In the genomic region with DNA sequence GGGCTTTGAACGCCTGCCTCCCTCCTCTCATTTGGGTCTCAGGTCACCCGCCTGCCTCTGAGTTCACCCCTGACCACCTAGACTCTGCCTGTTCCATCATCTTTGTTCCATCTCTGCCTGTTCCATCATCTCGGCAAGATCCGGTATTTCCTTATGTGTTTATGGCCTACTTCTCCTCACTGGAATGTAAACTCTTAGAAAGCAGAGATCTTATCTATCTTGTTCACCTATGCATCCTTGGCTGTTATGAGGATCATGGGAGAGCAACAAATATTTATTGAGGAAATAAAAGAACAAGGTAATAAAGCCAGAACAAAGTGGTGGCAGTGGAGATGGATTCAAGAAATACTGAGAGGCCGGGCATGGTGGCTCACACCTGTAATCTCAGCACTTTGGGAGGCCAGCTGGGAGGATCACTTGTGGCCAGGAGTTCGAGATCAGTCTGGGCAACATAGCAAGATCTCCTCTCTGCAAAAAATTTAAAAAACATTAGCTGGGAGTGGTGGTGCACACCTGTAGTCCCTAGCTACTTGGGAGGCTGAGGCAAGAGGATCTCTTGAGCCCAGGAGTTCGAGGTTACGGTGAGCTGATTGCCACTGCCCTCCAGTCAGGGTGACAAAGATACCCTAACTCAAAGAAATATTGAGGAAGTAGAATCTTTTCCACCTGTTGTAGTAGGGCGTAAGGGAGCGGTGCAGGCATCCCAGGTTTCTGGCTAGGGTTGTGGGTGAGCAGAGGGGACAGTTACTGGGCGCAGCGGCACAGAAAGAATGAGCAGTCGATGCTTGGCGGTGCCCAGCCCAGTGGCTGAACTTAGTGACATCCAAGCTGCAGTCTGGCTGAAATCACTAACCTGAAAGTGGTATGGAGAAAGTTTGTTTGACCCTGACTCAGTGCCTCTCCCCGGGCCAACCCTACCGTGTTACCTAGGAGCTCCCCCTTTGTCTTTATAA, we compare ENCODE assay signal across 7 cellular contexts. TPM values are rescaled to one million over a fixed set of nuclear protein-coding genes. Genes with fewer than 3 reads are reported as not detected.
DNase-seq lines count a peak whose midpoint lies in the region; ATAC-seq and TF ChIP-seq lines count a peak whose summit lies in the region.

No MANE protein-coding gene starts in this region.

- WGBS in smooth muscle cell (ENCODE audit: low lambda C conversion rate) = 88% methylated on average over 16 of the region's 16 CpGs

- H3K27me3 ChIP-seq in iPS-15b (ENCODE audit: control insufficient read depth, insufficient read depth, low read length) (no peaks in the 10 kb centered on the region), smooth muscle cell (ENCODE audit: low read depth) (no peaks in the 10 kb centered on the region)

- H2AFZ ChIP-seq in smooth muscle cell (ENCODE audit: low read depth) = no peak overlapping the region

- H3K79me2 ChIP-seq in smooth muscle cell (ENCODE audit: low read depth) = peaks cover 35% of the 10 kb centered on the region

- H4K20me1 ChIP-seq in smooth muscle cell (ENCODE audit: low read depth) = peaks cover 25% of the 10 kb centered on the region

- H3K9me3 Mint-ChIP-seq in HFFc6 (no peaks in the 10 kb centered on the region), WTC11 (no peaks in the 10 kb centered on the region)

- DNase-seq in HFFc6 (no peak), WTC11 (ENCODE audit: low spot score) (no peak), smooth muscle cell (lab: John Stamatoyannopoulos, UW; ENCODE audit: unreplicated experiment) (no peak), MV-4-11 (lab: John Stamatoyannopoulos, UW) (no peak)

- peak overlapping the region; percentile 98 for H3K27ac ChIP-seq in smooth muscle cell (ENCODE audit: low read depth)

- H3K4me1 ChIP-seq in iPS-15b (ENCODE audit: control insufficient read depth, insufficient read depth, low read length) (peaks cover 8% of the 10 kb centered on the region), smooth muscle cell (ENCODE audit: low read depth) (peaks cover 12% of the 10 kb centered on the region)

- H3K9ac ChIP-seq in iPS-15b (ENCODE audit: low read depth, low read length) (peak overlapping the region; percentile 83), smooth muscle cell (ENCODE audit: low read depth) (no peak overlapping the region)

- H3K36me3 Mint-ChIP-seq in HFFc6 (ENCODE audit: low read depth) (no peaks in the 10 kb centered on the region; the same call in 1 of the 2 replicates), WTC11 (no peaks in the 10 kb centered on the region)

- H3K27me3 Mint-ChIP-seq in HFFc6 (ENCODE audit: insufficient read depth) = no peaks in the 10 kb centered on the region
- H3K27me3 Mint-ChIP-seq in WTC11 (ENCODE audit: low read depth) = no peaks in the 10 kb centered on the region

- no peaks in the 10 kb centered on the region for H3K9me3 ChIP-seq in iPS-15b (ENCODE audit: control insufficient read depth, insufficient read depth, low read length)
- no peaks in the 10 kb centered on the region for H3K9me3 ChIP-seq in smooth muscle cell (replicated peaks; ENCODE audit: low read depth)

- POLR2A ChIA-PET in WTC11 (lab: Charles Lee) = no interaction called here

- H3K4me3 Mint-ChIP-seq in HFFc6 (peak overlapping the region; percentile 95), WTC11 (peak overlapping the region; percentile 74)

- no peaks in the 10 kb centered on the region for H3K36me3 ChIP-seq in iPS-15b (ENCODE audit: control insufficient read depth, insufficient read depth, low read length)
- H3K36me3 ChIP-seq in smooth muscle cell (ENCODE audit: low read depth) = no peaks in the 10 kb centered on the region

- TF ChIP-seq CTCF in HFFc6 (IDR thresholded peaks at IDR 0.05) (no peak), WTC11 (IDR thresholded peaks at IDR 0.05) (no peak), smooth muscle cell (IDR thresholded peaks at IDR 0.05; ENCODE audit: borderline replicate concordance, insufficient read depth, poor library complexity, severe bottlenecking) (no peak)

- ATAC-seq in WTC11 (no peak), HG03196 (IDR thresholded peaks at IDR 0.05; ENCODE audit: unreplicated experiment) (no peak), HG03135 (IDR thresholded peaks at IDR 0.05; ENCODE audit: unreplicated experiment) (no peak)

- H3K4me3 ChIP-seq in iPS-15b (ENCODE audit: low read depth, low read length) (peak overlapping the region; percentile 88), smooth muscle cell (no peak overlapping the region)

- CTCF ChIA-PET in WTC11 (lab: Charles Lee) = interaction anchor here (1.0 kb wide), 1 partner anchor 67 kb away, joined by 4 read pairs; no protein-coding TSS in a partner anchor

- H3F3A ChIP-seq in smooth muscle cell (ENCODE audit: low read depth) = no peaks in the 10 kb centered on the region

- H3K4me2 ChIP-seq in smooth muscle cell = peak overlapping the region; percentile 20

- H3K4me1 Mint-ChIP-seq in HFFc6 (ENCODE audit: low read depth) = peaks cover 52% of the 10 kb centered on the region
- H3K4me1 Mint-ChIP-seq in WTC11 = peaks cover 15% of the 10 kb centered on the region

- H3K27ac Mint-ChIP-seq in HFFc6 = peak overlapping the region; percentile 97
- H3K27ac Mint-ChIP-seq in WTC11 = no peak overlapping the region

TF ChIP-seq in WTC11, 78 proteins besides CTCF, POLR2A, EP300 and RAD21 (continues in another document):
- TF ChIP-seq GABPB1 (CRISPR knock-in tag; IDR thresholded peaks at IDR 0.05) (no peak), FOXP4 (CRISPR knock-in tag; IDR thresholded peaks at IDR 0.05) (no peak), FOXJ3 (CRISPR knock-in tag; IDR thresholded peaks at IDR 0.05; ENCODE audit: borderline replicate concordance) (no peak), MXD4 (CRISPR knock-in tag; IDR thresholded peaks at IDR 0.05; ENCODE audit: borderline replicate concordance) (no peak), JAZF1 (CRISPR knock-in tag; IDR thresholded peaks at IDR 0.05) (no peak), E2F5 (CRISPR knock-in tag; IDR thresholded peaks at IDR 0.05) (no peak), ZNF671 (CRISPR knock-in tag; IDR thresholded peaks at IDR 0.05) (no peak)
- TF ChIP-seq, protein P1, sequence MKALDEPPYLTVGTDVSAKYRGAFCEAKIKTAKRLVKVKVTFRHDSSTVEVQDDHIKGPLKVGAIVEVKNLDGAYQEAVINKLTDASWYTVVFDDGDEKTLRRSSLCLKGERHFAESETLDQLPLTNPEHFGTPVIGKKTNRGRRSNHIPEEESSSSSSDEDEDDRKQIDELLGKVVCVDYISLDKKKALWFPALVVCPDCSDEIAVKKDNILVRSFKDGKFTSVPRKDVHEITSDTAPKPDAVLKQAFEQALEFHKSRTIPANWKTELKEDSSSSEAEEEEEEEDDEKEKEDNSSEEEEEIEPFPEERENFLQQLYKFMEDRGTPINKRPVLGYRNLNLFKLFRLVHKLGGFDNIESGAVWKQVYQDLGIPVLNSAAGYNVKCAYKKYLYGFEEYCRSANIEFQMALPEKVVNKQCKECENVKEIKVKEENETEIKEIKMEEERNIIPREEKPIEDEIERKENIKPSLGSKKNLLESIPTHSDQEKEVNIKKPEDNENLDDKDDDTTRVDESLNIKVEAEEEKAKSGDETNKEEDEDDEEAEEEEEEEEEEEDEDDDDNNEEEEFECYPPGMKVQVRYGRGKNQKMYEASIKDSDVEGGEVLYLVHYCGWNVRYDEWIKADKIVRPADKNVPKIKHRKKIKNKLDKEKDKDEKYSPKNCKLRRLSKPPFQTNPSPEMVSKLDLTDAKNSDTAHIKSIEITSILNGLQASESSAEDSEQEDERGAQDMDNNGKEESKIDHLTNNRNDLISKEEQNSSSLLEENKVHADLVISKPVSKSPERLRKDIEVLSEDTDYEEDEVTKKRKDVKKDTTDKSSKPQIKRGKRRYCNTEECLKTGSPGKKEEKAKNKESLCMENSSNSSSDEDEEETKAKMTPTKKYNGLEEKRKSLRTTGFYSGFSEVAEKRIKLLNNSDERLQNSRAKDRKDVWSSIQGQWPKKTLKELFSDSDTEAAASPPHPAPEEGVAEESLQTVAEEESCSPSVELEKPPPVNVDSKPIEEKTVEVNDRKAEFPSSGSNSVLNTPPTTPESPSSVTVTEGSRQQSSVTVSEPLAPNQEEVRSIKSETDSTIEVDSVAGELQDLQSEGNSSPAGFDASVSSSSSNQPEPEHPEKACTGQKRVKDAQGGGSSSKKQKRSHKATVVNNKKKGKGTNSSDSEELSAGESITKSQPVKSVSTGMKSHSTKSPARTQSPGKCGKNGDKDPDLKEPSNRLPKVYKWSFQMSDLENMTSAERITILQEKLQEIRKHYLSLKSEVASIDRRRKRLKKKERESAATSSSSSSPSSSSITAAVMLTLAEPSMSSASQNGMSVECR (CRISPR knock-in tag; IDR thresholded peaks at IDR 0.05; ENCODE audit: borderline replicate concordance) = no peak
- TF ChIP-seq, protein P2, sequence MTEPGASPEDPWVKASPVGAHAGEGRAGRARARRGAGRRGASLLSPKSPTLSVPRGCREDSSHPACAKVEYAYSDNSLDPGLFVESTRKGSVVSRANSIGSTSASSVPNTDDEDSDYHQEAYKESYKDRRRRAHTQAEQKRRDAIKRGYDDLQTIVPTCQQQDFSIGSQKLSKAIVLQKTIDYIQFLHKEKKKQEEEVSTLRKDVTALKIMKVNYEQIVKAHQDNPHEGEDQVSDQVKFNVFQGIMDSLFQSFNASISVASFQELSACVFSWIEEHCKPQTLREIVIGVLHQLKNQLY (CRISPR knock-in tag; IDR thresholded peaks at IDR 0.05) = no peak

RNA-seq across cellular contexts. Expression of gene KLC1, which starts 1.7 kb away (rescaled TPM):
- 100 to 1,000 TPM; 179 to 204 (median 189) TPM for total RNA-seq in HFFc6 (2021; fragmentation: NEBNext Ultra II Directional; extraction: Animal tissue kit (Norgen Biotek cat#: 25700))
- total RNA-seq in WTC11 (2021) (134 to 171 TPM (median 147 TPM) in 3 replicates), smooth muscle cell (184 and 224 TPM in 2 replicates)
- 167 and 180 TPM in 2 replicates for polyA plus RNA-seq in smooth muscle cell
